In the genomic region with DNA sequence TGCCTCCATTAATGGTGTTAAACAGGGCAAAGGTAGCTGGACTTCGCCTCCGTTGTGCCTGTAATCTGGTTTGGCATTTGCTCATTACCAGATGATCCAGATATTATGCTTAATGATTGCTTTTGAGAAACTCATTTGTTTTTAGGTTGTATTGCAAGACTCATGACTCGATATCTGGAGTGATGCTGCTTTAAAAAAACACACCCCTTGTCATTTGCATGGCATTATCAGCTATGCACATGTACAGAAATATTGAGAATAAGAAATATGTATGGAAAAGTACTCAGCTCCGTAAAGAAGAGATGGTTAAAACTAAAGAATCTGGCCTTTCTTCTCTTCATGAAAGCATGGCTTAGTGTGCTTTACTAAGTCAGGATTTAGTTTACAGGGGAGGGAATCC, we compare ENCODE assay signal across 14 cellular contexts.
DNase-seq lines count a peak whose midpoint lies in the region; ATAC-seq and TF ChIP-seq lines count a peak whose summit lies in the region.
"Had no signal": no experiment of that assay in that cellular context is flagged by ENCODE, and none has a peak within 500 bp of the region (broad histone marks: within the 10 kb centered on the region; RNA-seq: fewer than 3 reads in every experiment).

No MANE protein-coding gene starts in this region.

- H3K27ac ChIP-seq in DND-41 (ENCODE audit: low read length) (0 out of 2 replicates have a peak overlapping the region, but pooled peaks have one; percentile 9), gastrocnemius medialis (peak overlapping the region; percentile 37 to 83 (median 74))
- H3K27ac ChIP-seq: BLaER1 treated with 17β-estradiol and CSF1 and Interleukin-3, amounts not matched to agents 10 nM and 100 nM had no signal

- peaks cover 49% of the 10 kb centered on the region for H3K36me3 Mint-ChIP-seq in activated T-helper 17 cell treated with anti-CD3 and anti-CD28 coated beads, Interleukin-2, amount 50 U/mL, for 72 hours (ENCODE audit: low read depth)

- H3K79me2 ChIP-seq in DND-41 (ENCODE audit: insufficient read depth, low read length), result peaks cover 98% of the 10 kb centered on the region

- no peaks in the 10 kb centered on the region for H3K9me3 Mint-ChIP-seq in activated T-helper 17 cell treated with anti-CD3 and anti-CD28 coated beads, Interleukin-2, amount 50 U/mL, for 72 hours
- H3K9me3 Mint-ChIP-seq: activated naive CD8-positive, alpha-beta T cell treated with anti-CD3 and anti-CD28 coated beads, Interleukin-2, amount 50 U/mL, for 24 hours; effector memory CD8-positive, alpha-beta T cell had no signal

- peaks cover 39% of the 10 kb centered on the region for H3K4me1 Mint-ChIP-seq in activated T-helper 17 cell treated with anti-CD3 and anti-CD28 coated beads, Interleukin-2, amount 50 U/mL, for 72 hours
- H3K4me1 Mint-ChIP-seq: activated CD8-positive, alpha-beta memory T cell treated with anti-CD3 and anti-CD28 coated beads, Interleukin-2, amount 10 ng/mL, durations not matched to agents 7 days and 5 days had no signal

- H4K20me1 ChIP-seq in DND-41 (ENCODE audit: insufficient read depth, low read length), result peaks cover 93% of the 10 kb centered on the region

- H3K27ac Mint-ChIP-seq in activated T-helper 17 cell treated with anti-CD3 and anti-CD28 coated beads, Interleukin-2, amount 50 U/mL, for 72 hours, result peak overlapping the region; percentile 55
- H3K27ac Mint-ChIP-seq: activated CD8-positive, alpha-beta memory T cell treated with anti-CD3 and anti-CD28 coated beads, Interleukin-2, amount 10 ng/mL, durations not matched to agents 7 days and 5 days had no signal

- DNase-seq in DND-41 (no peak), fibroblast of the aortic adventitia (ENCODE audit: low read depth) (no peak), gastrocnemius medialis (no peak), NCI-H146 treated with DMSO at 0.1 percent for 48 hours (lab: John Stamatoyannopoulos, UW; ENCODE audit: unreplicated experiment) (no peak), NCI-H187 treated with DMSO at 0.1 percent for 48 hours (lab: John Stamatoyannopoulos, UW) (no peak)
- DNase-seq in stimulated activated CD4-positive, alpha-beta T cell treated with anti-CD3 and anti-CD28 coated beads, Interleukin-1b, Interleukin-23, amount 100 ng/mL, for 48 hours, result no peak
- DNase-seq: activated CD8-positive, alpha-beta memory T cell treated with anti-CD3 and anti-CD28 coated beads, Interleukin-2, amount 10 ng/mL, durations not matched to agents 7 days and 5 days; activated naive CD8-positive, alpha-beta T cell treated with anti-CD3 and anti-CD28 coated beads, Interleukin-2, amount 50 U/mL, for 24 hours; effector memory CD8-positive, alpha-beta T cell had no signal

- H3K36me3 ChIP-seq in DND-41 (ENCODE audit: insufficient read depth, low read length) (peaks cover 88% of the 10 kb centered on the region), gastrocnemius medialis (no peaks in the 10 kb centered on the region)
- H3K36me3 ChIP-seq: MG63 had no signal

- no peaks in the 10 kb centered on the region for H3K27me3 Mint-ChIP-seq in activated T-helper 17 cell treated with anti-CD3 and anti-CD28 coated beads, Interleukin-2, amount 50 U/mL, for 72 hours
- H3K27me3 Mint-ChIP-seq: activated CD8-positive, alpha-beta memory T cell treated with anti-CD3 and anti-CD28 coated beads, Interleukin-2, amount 10 ng/mL, durations not matched to agents 7 days and 5 days; activated naive CD8-positive, alpha-beta T cell treated with anti-CD3 and anti-CD28 coated beads, Interleukin-2, amount 50 U/mL, for 24 hours; effector memory CD8-positive, alpha-beta T cell had no signal

- no peak overlapping the region for H3K4me2 ChIP-seq in DND-41 (ENCODE audit: insufficient read depth, low read length)
- H3K4me2 ChIP-seq: BLaER1 treated with 17β-estradiol and CSF1 and Interleukin-3, amounts not matched to agents 10 nM and 100 nM had no signal

- H3K4me3 Mint-ChIP-seq in activated T-helper 17 cell treated with anti-CD3 and anti-CD28 coated beads, Interleukin-2, amount 50 U/mL, for 72 hours, result no peak overlapping the region
- H3K4me3 Mint-ChIP-seq: activated CD8-positive, alpha-beta memory T cell treated with anti-CD3 and anti-CD28 coated beads, Interleukin-2, amount 10 ng/mL, durations not matched to agents 7 days and 5 days; activated naive CD8-positive, alpha-beta T cell treated with anti-CD3 and anti-CD28 coated beads, Interleukin-2, amount 50 U/mL, for 24 hours had no signal

- TF ChIP-seq CTCF in DND-41 (IDR thresholded peaks at IDR 0.05; ENCODE audit: borderline replicate concordance, extremely low read depth, low read length, poor library complexity, severe bottlenecking) (no peak), fibroblast of the aortic adventitia (IDR thresholded peaks at IDR 0.05; ENCODE audit: insufficient read depth, low read length) (no peak), gastrocnemius medialis (IDR thresholded peaks at IDR 0.05 in 4 of 5, conservative IDR thresholded peaks at IDR 0.05 in 1 of 5) (no peak)

- intact Hi-C loops in gastrocnemius medialis (cut with DNase I; ENCODE audit: low total_unique reads), result loop anchor here (10.0 kb wide), 1 partner anchor 295 kb away; a partner anchor contains a TSS

- no peak for TF ChIP-seq POLR2A in gastrocnemius medialis (IDR thresholded peaks at IDR 0.05)

- H3K9ac ChIP-seq in DND-41 (ENCODE audit: low read depth, low read length), result no peak overlapping the region
- H3K9ac ChIP-seq: BLaER1 treated with 17β-estradiol and CSF1 and Interleukin-3, amounts not matched to agents 10 nM and 100 nM had no signal

- H3K9me3 ChIP-seq in DND-41 (ENCODE audit: insufficient read depth, low read length, severe bottlenecking) (no peaks in the 10 kb centered on the region), gastrocnemius medialis (no peaks in the 10 kb centered on the region)
- H3K9me3 ChIP-seq: BLaER1 treated with 17β-estradiol and CSF1 and Interleukin-3, amounts not matched to agents 10 nM and 100 nM; MG63 had no signal

- ATAC-seq in DND-41 (ENCODE audit: insufficient read depth, low read depth), result no peak
- no peak for ATAC-seq in activated T-helper 17 cell treated with anti-CD3 and anti-CD28 coated beads, Interleukin-2, amount 50 U/mL, for 72 hours (replicated peaks)
- no peak for ATAC-seq in gastrocnemius medialis
- ATAC-seq in GM21723 (IDR thresholded peaks at IDR 0.05; ENCODE audit: unreplicated experiment), result no peak
- ATAC-seq: activated CD8-positive, alpha-beta memory T cell treated with anti-CD3 and anti-CD28 coated beads, Interleukin-2, amount 10 ng/mL, durations not matched to agents 7 days and 5 days; activated naive CD8-positive, alpha-beta T cell treated with anti-CD3 and anti-CD28 coated beads, Interleukin-2, amount 50 U/mL, for 24 hours had no signal

- H3K4me1 ChIP-seq in DND-41 (ENCODE audit: insufficient read depth, low read length), result peaks cover 20% of the 10 kb centered on the region
- H3K4me1 ChIP-seq in gastrocnemius medialis, result peaks cover 70 to 87% of the 10 kb centered on the region in 2 donors

- no peak overlapping the region for H3K4me3 ChIP-seq in DND-41 (ENCODE audit: low read depth in 1 of 2, low read length in 2 of 2)
- H3K4me3 ChIP-seq in fibroblast of the aortic adventitia (ENCODE audit: low read depth, low read length), result peak overlapping the region; percentile 31
- peak overlapping the region in 3 of 4 donors; percentile 1 to 8 (median 6) for H3K4me3 ChIP-seq in gastrocnemius medialis
- H3K4me3 ChIP-seq: BLaER1 treated with 17β-estradiol and CSF1 and Interleukin-3, amounts not matched to agents 10 nM and 100 nM; MG63; skin epidermis had no signal

- H3K27me3 ChIP-seq in DND-41 (ENCODE audit: insufficient read depth, low read length, poor library complexity) (no peaks in the 10 kb centered on the region), gastrocnemius medialis (no peaks in the 10 kb centered on the region)
- H3K27me3 ChIP-seq: BLaER1 treated with 17β-estradiol and CSF1 and Interleukin-3, amounts not matched to agents 10 nM and 100 nM; MG63 had no signal

- in situ Hi-C loops in gastrocnemius medialis (cut with MboI; ENCODE audit: low sequenced_read_pairs in 4 of 4), result loop anchor here in 2 of 4 donors (5.0 to 25.0 kb wide), 4 partner anchors 45 to 298 kb away; a partner anchor contains a TSS

- H2AFZ ChIP-seq in DND-41 (ENCODE audit: low read depth, low read length), result no peak overlapping the region

Comparison
In these comparisons a context has a peak if more than half of its experiments do, and no peak if none do; other contexts are left out.
1. H3K4me3 ChIP-seq: peak in fibroblast of the aortic adventitia (single experiment) and gastrocnemius medialis (3 of 4); none in DND-41 (0 of 2).